In genomic region chr3:45185052-45185451, GRCh38 we compare ENCODE assay signal across 1 cellular context.
A peak's percentile ranks its signal among the peaks of the same experiment; 100 is the strongest.
TF ChIP-seq lines count a peak whose summit lies in the region.

No MANE protein-coding gene starts in this region.

TF ChIP-seq in IMR-90, 13 proteins besides CTCF, POLR2A, EP300 and RAD21:
- no peak for TF ChIP-seq ELK1 (IDR thresholded peaks at IDR 0.05; ENCODE audit: borderline replicate concordance, low read depth, low read length)
- TF ChIP-seq BHLHE40 (IDR thresholded peaks at IDR 0.05; ENCODE audit: low read depth, low read length): no peak
- TF ChIP-seq RCOR1 (IDR thresholded peaks at IDR 0.05; ENCODE audit: insufficient replicate concordance, low read length): no peak
- no peak for TF ChIP-seq RFX5 (IDR thresholded peaks at IDR 0.05; ENCODE audit: low read depth, low read length)
- TF ChIP-seq MXI1 (IDR thresholded peaks at IDR 0.05; ENCODE audit: borderline replicate concordance, low read depth, low read length): no peak
- TF ChIP-seq CHD1 (IDR thresholded peaks at IDR 0.05; ENCODE audit: low read depth, low read length): no peak
- peak; percentile 46 for TF ChIP-seq MAFK (IDR thresholded peaks at IDR 0.05; ENCODE audit: low read depth, low read length)
